ENCODE assay signal across 1 cellular context in genomic region chr7:39721919-39722597, GRCh38.
TF ChIP-seq lines count a peak whose summit lies in the region.

No MANE protein-coding gene starts in this region.

TF ChIP-seq in K562, 482 proteins besides CTCF, POLR2A, EP300 and RAD21 (continued from another document and continues in another):
- TF ChIP-seq TSHZ1 (CRISPR knock-in tag; IDR thresholded peaks at IDR 0.05) (no peak), CREB3 (tag; conservative IDR thresholded peaks at IDR 0.05; ENCODE audit: low read depth) (0 out of 2 replicates have a peak, but pooled peaks have one; percentile 51), TBP (optimal IDR thresholded peaks at IDR 0.05; ENCODE audit: low read depth, low read length) (peak; percentile 93), KAT8 (IDR thresholded peaks at IDR 0.05; ENCODE audit: low read depth) (peak; percentile 94), YY1 (IDR thresholded peaks at IDR 0.05; ENCODE audit: borderline replicate concordance in 1 of 3, control insufficient read depth in 1 of 3, extremely low read depth in 1 of 3, insufficient read depth in 3 of 3, insufficient read length in 1 of 3, insufficient replicate concordance in 2 of 3, low read depth in 1 of 3, low read length in 2 of 3) (peak; percentile 71 to 94 (median 86)), ZNF239 (CRISPR knock-in tag; IDR thresholded peaks at IDR 0.05) (no peak), GABPB1 (CRISPR knock-in tag; IDR thresholded peaks at IDR 0.05) (no peak), ZNF445 (CRISPR knock-in tag; IDR thresholded peaks at IDR 0.05; ENCODE audit: low read depth) (no peak), KAT2B (IDR thresholded peaks at IDR 0.05; ENCODE audit: low read depth, low read length) (no peak), CBX3 (IDR thresholded peaks at IDR 0.05; ENCODE audit: borderline replicate concordance in 1 of 2, low read length in 2 of 2) (peak in 1 of 2 experiments; percentile 52; a peak in 1 of 3 replicates), KHSRP (IDR thresholded peaks at IDR 0.05) (no peak), GATA2 (CRISPR knock-in tag; IDR thresholded peaks at IDR 0.05) (no peak), SNRNP70 (optimal IDR thresholded peaks at IDR 0.05; ENCODE audit: low read depth, low read length) (no peak), TCFL5 (CRISPR knock-in tag; conservative IDR thresholded peaks at IDR 0.05) (no peak), SOX6 (IDR thresholded peaks at IDR 0.05) (no peak), ZFPM2 (CRISPR knock-in tag; IDR thresholded peaks at IDR 0.05) (no peak), ZNF121 (CRISPR knock-in tag; conservative IDR thresholded peaks at IDR 0.05) (no peak), SMARCA4 (IDR thresholded peaks at IDR 0.05) (no peak), NCOA4 (IDR thresholded peaks at IDR 0.05; ENCODE audit: partially characterized antibody) (peak; percentile 50), CCAR2 (IDR thresholded peaks at IDR 0.05; ENCODE audit: low read depth, low read length) (no peak), FOS (IDR thresholded peaks at IDR 0.05; ENCODE audit: extremely low read depth, insufficient read length) (no peak), TAF1 (IDR thresholded peaks at IDR 0.05; ENCODE audit: control insufficient read depth, extremely low read depth, insufficient read depth, low read length, severe bottlenecking) (peak; percentile 81), MTF1 (CRISPR knock-in tag; IDR thresholded peaks at IDR 0.05; ENCODE audit: borderline replicate concordance) (no peak), CXXC5 (CRISPR knock-in tag; IDR thresholded peaks at IDR 0.05) (no peak), HMGN3 (IDR thresholded peaks at IDR 0.05; ENCODE audit: borderline replicate concordance, extremely low read depth, insufficient read length, low read depth, low read length) (no peak), ZNF146 (CRISPR knock-in tag; IDR thresholded peaks at IDR 0.05; ENCODE audit: unreplicated experiment) (no peak), ZNF561 (CRISPR knock-in tag; conservative IDR thresholded peaks at IDR 0.05) (no peak), ZSCAN32 (CRISPR knock-in tag; IDR thresholded peaks at IDR 0.05) (no peak), TRIM28 (IDR thresholded peaks at IDR 0.05) (no peak), ERF (CRISPR knock-in tag; IDR thresholded peaks at IDR 0.05) (no peak), SREBF2 (CRISPR knock-in tag; IDR thresholded peaks at IDR 0.05) (no peak), FOXK1 (CRISPR knock-in tag; IDR thresholded peaks at IDR 0.05; ENCODE audit: borderline replicate concordance) (no peak), ZNF408 (CRISPR knock-in tag; IDR thresholded peaks at IDR 0.05; ENCODE audit: low read depth) (no peak), SNIP1 (IDR thresholded peaks at IDR 0.05; ENCODE audit: low read depth) (no peak), SP2 (IDR thresholded peaks at IDR 0.05; ENCODE audit: extremely low read depth, low read depth, low read length, poor library complexity, severe bottlenecking) (no peak), HOXB6 (CRISPR knock-in tag; IDR thresholded peaks at IDR 0.05; ENCODE audit: borderline replicate concordance) (no peak), ZNF316 (IDR thresholded peaks at IDR 0.05) (no peak), ZBTB1 (CRISPR knock-in tag; IDR thresholded peaks at IDR 0.05; ENCODE audit: borderline replicate concordance, low read depth) (no peak), ZNF583 (CRISPR knock-in tag; IDR thresholded peaks at IDR 0.05) (no peak), JUND (IDR thresholded peaks at IDR 0.05; ENCODE audit: borderline replicate concordance, low read depth, low read length) (no peak), JUND (tag; IDR thresholded peaks at IDR 0.05; ENCODE audit: borderline replicate concordance, low read depth, low read length) (no peak), ZNF398 (CRISPR knock-in tag; IDR thresholded peaks at IDR 0.05) (no peak), ZFX (CRISPR knock-in tag; IDR thresholded peaks at IDR 0.05) (no peak), PCBP2 (IDR thresholded peaks at IDR 0.05; ENCODE audit: low read depth, low read length, poor library complexity, severe bottlenecking) (no peak), MEIS2 (IDR thresholded peaks at IDR 0.05; ENCODE audit: partially characterized antibody) (no peak), FOXM1 (IDR thresholded peaks at IDR 0.05; ENCODE audit: low read depth) (no peak), FOXM1 (CRISPR knock-in tag; IDR thresholded peaks at IDR 0.05; ENCODE audit: low read depth) (no peak), POLR2AphosphoS2 (IDR thresholded peaks at IDR 0.05; ENCODE audit: low read length) (0 out of 2 replicates have a peak, but pooled peaks have one; percentile 68), ZNF436 (CRISPR knock-in tag; IDR thresholded peaks at IDR 0.05) (no peak), POLR2AphosphoS5 (IDR thresholded peaks at IDR 0.05; ENCODE audit: control insufficient read depth, insufficient read depth, low read depth, low read length) (peak; percentile 92), CREM (IDR thresholded peaks at IDR 0.05; ENCODE audit: low read depth) (peak; percentile 52; the same call in 1 of the 2 replicates), SMAD4 (CRISPR knock-in tag; conservative IDR thresholded peaks at IDR 0.05) (no peak), JUN (IDR thresholded peaks at IDR 0.05; ENCODE audit: borderline replicate concordance, low read depth, low read length) (no peak), JUN (CRISPR knock-in tag; IDR thresholded peaks at IDR 0.05; ENCODE audit: borderline replicate concordance) (no peak)
- TF ChIP-seq, protein P1, sequence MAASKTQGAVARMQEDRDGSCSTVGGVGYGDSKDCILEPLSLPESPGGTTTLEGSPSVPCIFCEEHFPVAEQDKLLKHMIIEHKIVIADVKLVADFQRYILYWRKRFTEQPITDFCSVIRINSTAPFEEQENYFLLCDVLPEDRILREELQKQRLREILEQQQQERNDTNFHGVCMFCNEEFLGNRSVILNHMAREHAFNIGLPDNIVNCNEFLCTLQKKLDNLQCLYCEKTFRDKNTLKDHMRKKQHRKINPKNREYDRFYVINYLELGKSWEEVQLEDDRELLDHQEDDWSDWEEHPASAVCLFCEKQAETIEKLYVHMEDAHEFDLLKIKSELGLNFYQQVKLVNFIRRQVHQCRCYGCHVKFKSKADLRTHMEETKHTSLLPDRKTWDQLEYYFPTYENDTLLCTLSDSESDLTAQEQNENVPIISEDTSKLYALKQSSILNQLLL (CRISPR knock-in tag; IDR thresholded peaks at IDR 0.05; ENCODE audit: borderline replicate concordance) = no peak
- TF ChIP-seq, protein P2, sequence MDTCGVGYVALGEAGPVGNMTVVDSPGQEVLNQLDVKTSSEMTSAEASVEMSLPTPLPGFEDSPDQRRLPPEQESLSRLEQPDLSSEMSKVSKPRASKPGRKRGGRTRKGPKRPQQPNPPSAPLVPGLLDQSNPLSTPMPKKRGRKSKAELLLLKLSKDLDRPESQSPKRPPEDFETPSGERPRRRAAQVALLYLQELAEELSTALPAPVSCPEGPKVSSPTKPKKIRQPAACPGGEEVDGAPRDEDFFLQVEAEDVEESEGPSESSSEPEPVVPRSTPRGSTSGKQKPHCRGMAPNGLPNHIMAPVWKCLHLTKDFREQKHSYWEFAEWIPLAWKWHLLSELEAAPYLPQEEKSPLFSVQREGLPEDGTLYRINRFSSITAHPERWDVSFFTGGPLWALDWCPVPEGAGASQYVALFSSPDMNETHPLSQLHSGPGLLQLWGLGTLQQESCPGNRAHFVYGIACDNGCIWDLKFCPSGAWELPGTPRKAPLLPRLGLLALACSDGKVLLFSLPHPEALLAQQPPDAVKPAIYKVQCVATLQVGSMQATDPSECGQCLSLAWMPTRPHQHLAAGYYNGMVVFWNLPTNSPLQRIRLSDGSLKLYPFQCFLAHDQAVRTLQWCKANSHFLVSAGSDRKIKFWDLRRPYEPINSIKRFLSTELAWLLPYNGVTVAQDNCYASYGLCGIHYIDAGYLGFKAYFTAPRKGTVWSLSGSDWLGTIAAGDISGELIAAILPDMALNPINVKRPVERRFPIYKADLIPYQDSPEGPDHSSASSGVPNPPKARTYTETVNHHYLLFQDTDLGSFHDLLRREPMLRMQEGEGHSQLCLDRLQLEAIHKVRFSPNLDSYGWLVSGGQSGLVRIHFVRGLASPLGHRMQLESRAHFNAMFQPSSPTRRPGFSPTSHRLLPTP (IDR thresholded peaks at IDR 0.05; ENCODE audit: borderline replicate concordance, extremely low read depth, insufficient read length) = no peak
- TF ChIP-seq, protein P3, sequence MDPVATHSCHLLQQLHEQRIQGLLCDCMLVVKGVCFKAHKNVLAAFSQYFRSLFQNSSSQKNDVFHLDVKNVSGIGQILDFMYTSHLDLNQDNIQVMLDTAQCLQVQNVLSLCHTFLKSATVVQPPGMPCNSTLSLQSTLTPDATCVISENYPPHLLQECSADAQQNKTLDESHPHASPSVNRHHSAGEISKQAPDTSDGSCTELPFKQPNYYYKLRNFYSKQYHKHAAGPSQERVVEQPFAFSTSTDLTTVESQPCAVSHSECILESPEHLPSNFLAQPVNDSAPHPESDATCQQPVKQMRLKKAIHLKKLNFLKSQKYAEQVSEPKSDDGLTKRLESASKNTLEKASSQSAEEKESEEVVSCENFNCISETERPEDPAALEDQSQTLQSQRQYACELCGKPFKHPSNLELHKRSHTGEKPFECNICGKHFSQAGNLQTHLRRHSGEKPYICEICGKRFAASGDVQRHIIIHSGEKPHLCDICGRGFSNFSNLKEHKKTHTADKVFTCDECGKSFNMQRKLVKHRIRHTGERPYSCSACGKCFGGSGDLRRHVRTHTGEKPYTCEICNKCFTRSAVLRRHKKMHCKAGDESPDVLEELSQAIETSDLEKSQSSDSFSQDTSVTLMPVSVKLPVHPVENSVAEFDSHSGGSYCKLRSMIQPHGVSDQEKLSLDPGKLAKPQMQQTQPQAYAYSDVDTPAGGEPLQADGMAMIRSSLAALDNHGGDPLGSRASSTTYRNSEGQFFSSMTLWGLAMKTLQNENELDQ (CRISPR knock-in tag; IDR thresholded peaks at IDR 0.05; ENCODE audit: borderline replicate concordance) = no peak
- TF ChIP-seq, protein P4, sequence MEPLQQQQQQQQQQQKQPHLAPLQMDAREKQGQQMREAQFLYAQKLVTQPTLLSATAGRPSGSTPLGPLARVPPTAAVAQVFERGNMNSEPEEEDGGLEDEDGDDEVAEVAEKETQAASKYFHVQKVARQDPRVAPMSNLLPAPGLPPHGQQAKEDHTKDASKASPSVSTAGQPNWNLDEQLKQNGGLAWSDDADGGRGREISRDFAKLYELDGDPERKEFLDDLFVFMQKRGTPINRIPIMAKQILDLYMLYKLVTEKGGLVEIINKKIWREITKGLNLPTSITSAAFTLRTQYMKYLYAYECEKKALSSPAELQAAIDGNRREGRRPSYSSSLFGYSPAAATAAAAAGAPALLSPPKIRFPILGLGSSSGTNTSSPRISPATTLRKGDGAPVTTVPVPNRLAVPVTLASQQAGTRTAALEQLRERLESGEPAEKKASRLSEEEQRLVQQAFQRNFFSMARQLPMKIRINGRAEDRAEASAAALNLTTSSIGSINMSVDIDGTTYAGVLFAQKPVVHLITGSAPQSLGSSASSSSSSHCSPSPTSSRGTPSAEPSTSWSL (CRISPR knock-in tag; IDR thresholded peaks at IDR 0.05; ENCODE audit: borderline replicate concordance) = no peak
- TF ChIP-seq, protein P5, sequence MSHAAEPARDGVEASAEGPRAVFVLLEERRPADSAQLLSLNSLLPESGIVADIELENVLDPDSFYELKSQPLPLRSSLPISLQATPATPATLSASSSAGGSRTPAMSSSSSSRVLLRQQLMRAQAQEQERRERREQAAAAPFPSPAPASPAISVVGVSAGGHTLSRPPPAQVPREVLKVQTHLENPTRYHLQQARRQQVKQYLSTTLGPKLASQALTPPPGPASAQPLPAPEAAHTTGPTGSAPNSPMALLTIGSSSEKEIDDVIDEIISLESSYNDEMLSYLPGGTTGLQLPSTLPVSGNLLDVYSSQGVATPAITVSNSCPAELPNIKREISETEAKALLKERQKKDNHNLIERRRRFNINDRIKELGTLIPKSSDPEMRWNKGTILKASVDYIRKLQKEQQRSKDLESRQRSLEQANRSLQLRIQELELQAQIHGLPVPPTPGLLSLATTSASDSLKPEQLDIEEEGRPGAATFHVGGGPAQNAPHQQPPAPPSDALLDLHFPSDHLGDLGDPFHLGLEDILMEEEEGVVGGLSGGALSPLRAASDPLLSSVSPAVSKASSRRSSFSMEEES (CRISPR knock-in tag; IDR thresholded peaks at IDR 0.05) = no peak
